In genomic region chr2:27211943-27212625, GRCh38 we compare ENCODE assay signal across 1 cellular context.
A peak's percentile ranks its signal among the peaks of the same experiment; 100 is the strongest.
TF ChIP-seq lines count a peak whose summit lies in the region.

Gene ATRAID (plus strand): TSS chr2:27212041. CDS start chr2:27212369, 328 bp downstream.
Gene SLC5A6 (minus strand): TSS chr2:27212268. CDS start chr2:27207650, 4,618 bp downstream.

TF ChIP-seq in K562, 482 proteins besides CTCF, POLR2A, EP300 and RAD21 (continued from another document and continues in another):
- TF ChIP-seq IRF1 (CRISPR knock-in tag; IDR thresholded peaks at IDR 0.05; ENCODE audit: borderline replicate concordance) (no peak), ZKSCAN8 (CRISPR knock-in tag; IDR thresholded peaks at IDR 0.05) (no peak), TARDBP (IDR thresholded peaks at IDR 0.05) (no peak), RCOR1 (IDR thresholded peaks at IDR 0.05; ENCODE audit: borderline replicate concordance in 1 of 2, low read depth in 2 of 2, low read length in 2 of 2) (no peak), ZNF436 (CRISPR knock-in tag; IDR thresholded peaks at IDR 0.05) (no peak), CREB1 (IDR thresholded peaks at IDR 0.05) (peak; percentile 64), CREB1 (CRISPR knock-in tag; IDR thresholded peaks at IDR 0.05) (peak; percentile 70; the same call in 1 of the 2 replicates), ZNF77 (CRISPR knock-in tag; IDR thresholded peaks at IDR 0.05) (no peak), ZNF324 (CRISPR knock-in tag; IDR thresholded peaks at IDR 0.05) (no peak), SPI1 (IDR thresholded peaks at IDR 0.05; ENCODE audit: borderline replicate concordance, low read depth, low read length) (no peak), ZNF143 (CRISPR knock-in tag; IDR thresholded peaks at IDR 0.05) (no peak), ZFX (CRISPR knock-in tag; IDR thresholded peaks at IDR 0.05) (peak; percentile 98), ZNF316 (IDR thresholded peaks at IDR 0.05) (no peak), U2AF1 (optimal IDR thresholded peaks at IDR 0.05; ENCODE audit: low read depth, low read length) (peak; percentile 79), NFYB (IDR thresholded peaks at IDR 0.05; ENCODE audit: extremely low read depth, insufficient read length) (no peak), MBD2 (IDR thresholded peaks at IDR 0.05; ENCODE audit: borderline replicate concordance, low read depth) (peak; percentile 79), ZNF740 (CRISPR knock-in tag; IDR thresholded peaks at IDR 0.05) (0 out of 2 replicates have a peak, but pooled peaks have one; percentile 34), ZNF740 (tag; IDR thresholded peaks at IDR 0.05) (no peak), E4F1 (CRISPR knock-in tag; IDR thresholded peaks at IDR 0.05; ENCODE audit: borderline replicate concordance) (peak; percentile 27; the same call in 1 of the 2 replicates), CEBPG (CRISPR knock-in tag; IDR thresholded peaks at IDR 0.05) (no peak), CEBPG (tag; conservative IDR thresholded peaks at IDR 0.05 in 1 of 2, IDR thresholded peaks at IDR 0.05 in 1 of 2) (no peak), POLR3G (IDR thresholded peaks at IDR 0.05; ENCODE audit: extremely low read depth, insufficient read length, insufficient replicate concordance) (no peak), SIN3A (IDR thresholded peaks at IDR 0.05; ENCODE audit: borderline replicate concordance in 2 of 2, control insufficient read depth in 1 of 2, low read depth in 2 of 2, low read length in 2 of 2) (peak; percentile 14 to 36; a peak in 2 of 4 replicates), ZZZ3 (IDR thresholded peaks at IDR 0.05) (no peak), ARHGAP35 (IDR thresholded peaks at IDR 0.05; ENCODE audit: partially characterized antibody) (no peak), EZH2 (IDR thresholded peaks at IDR 0.05; ENCODE audit: borderline replicate concordance, low read depth, low read length) (no peak), RAD51 (IDR thresholded peaks at IDR 0.05; ENCODE audit: borderline replicate concordance, low read depth) (no peak), MTF1 (CRISPR knock-in tag; IDR thresholded peaks at IDR 0.05; ENCODE audit: borderline replicate concordance) (no peak), ETV5 (CRISPR knock-in tag; IDR thresholded peaks at IDR 0.05; ENCODE audit: low read depth) (no peak; the same call in none of the 2 replicates), ESRRA (IDR thresholded peaks at IDR 0.05; ENCODE audit: borderline replicate concordance, low read depth) (peak; percentile 67), SMAD3 (CRISPR knock-in tag; conservative IDR thresholded peaks at IDR 0.05) (no peak), SMARCC2 (IDR thresholded peaks at IDR 0.05; ENCODE audit: low read depth) (no peak), IFI16 (CRISPR knock-in tag; IDR thresholded peaks at IDR 0.05) (no peak), NCOA4 (IDR thresholded peaks at IDR 0.05; ENCODE audit: partially characterized antibody) (no peak), KAT2B (IDR thresholded peaks at IDR 0.05; ENCODE audit: low read depth, low read length) (no peak), RREB1 (CRISPR knock-in tag; IDR thresholded peaks at IDR 0.05) (no peak), GTF3C2 (IDR thresholded peaks at IDR 0.05; ENCODE audit: borderline replicate concordance, extremely low read depth, insufficient read length) (no peak), VEZF1 (CRISPR knock-in tag; IDR thresholded peaks at IDR 0.05) (peak; percentile 86), GABPB1 (CRISPR knock-in tag; IDR thresholded peaks at IDR 0.05) (peak; percentile 82), RFX1 (IDR thresholded peaks at IDR 0.05) (no peak), ARID1B (IDR thresholded peaks at IDR 0.05) (no peak), ZNF717 (CRISPR knock-in tag; IDR thresholded peaks at IDR 0.05) (no peak), POLR2H (tag; IDR thresholded peaks at IDR 0.05; ENCODE audit: low read depth) (peak; percentile 92), PTBP1 (IDR thresholded peaks at IDR 0.05; ENCODE audit: low read depth, low read length) (no peak), KLF10 (CRISPR knock-in tag; IDR thresholded peaks at IDR 0.05) (no peak), SIX5 (IDR thresholded peaks at IDR 0.05; ENCODE audit: borderline replicate concordance in 1 of 2, insufficient read depth in 1 of 2, low read depth in 1 of 2, low read length in 2 of 2) (no peak; a peak in 1 of 4 replicates), ZNF449 (CRISPR knock-in tag; IDR thresholded peaks at IDR 0.05) (no peak), TAF15 (IDR thresholded peaks at IDR 0.05; ENCODE audit: low read depth, low read length) (no peak), CHD1 (IDR thresholded peaks at IDR 0.05; ENCODE audit: low read length) (no peak), ZNF551 (CRISPR knock-in tag; IDR thresholded peaks at IDR 0.05) (no peak), SUPT5H (IDR thresholded peaks at IDR 0.05) (peak; percentile 91), RBM39 (optimal IDR thresholded peaks at IDR 0.05; ENCODE audit: low read depth, low read length) (no peak), PKNOX1 (IDR thresholded peaks at IDR 0.05) (no peak), GTF2E2 (tag; IDR thresholded peaks at IDR 0.05) (peak; percentile 97)
